In the genomic region with DNA sequence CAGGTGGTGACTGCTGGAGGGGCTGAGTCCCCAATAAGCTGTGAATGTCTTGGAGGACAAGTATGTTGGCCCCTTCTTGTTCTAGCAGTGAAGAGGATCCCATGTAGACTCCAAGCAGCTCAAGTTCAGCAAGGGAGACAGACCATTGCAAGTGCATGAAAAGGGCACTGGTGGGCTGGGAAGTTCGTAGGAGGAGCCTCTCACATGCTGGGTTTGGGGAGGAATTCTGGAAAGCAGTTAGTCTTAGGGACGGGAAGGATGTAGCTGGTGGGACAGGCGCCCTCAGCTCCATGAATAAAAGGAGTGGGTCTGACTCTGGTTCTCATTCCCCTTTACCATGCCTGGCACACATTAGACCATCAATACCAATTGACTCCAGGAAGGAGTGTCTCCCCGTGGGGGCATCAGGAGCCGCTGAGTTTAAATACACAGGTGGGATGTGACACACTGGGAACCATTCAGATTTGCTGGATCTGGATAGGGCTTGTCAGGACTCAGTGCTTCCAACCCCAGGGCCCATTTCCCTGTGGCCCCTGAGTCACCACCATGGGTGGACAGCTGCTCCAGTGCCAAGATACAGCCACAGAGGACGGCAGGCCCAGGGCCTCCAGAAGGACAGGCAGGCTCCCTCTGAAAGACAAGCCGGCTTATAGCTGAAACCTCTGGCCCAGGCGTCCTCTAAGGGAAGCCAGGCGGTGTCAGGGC, we compare ENCODE assay signal across 8 cellular contexts. TPM values are rescaled to one million over a fixed set of nuclear protein-coding genes. Genes with fewer than 3 reads are reported as not detected.
DNase-seq lines count a peak whose midpoint lies in the region; ATAC-seq and TF ChIP-seq lines count a peak whose summit lies in the region.

No MANE protein-coding gene starts in this region.

- peak overlapping the region; percentile 81 for H3K4me3 Mint-ChIP-seq in T-helper 2 cell treated with Interferon-gamma antibody and Interleukin-4, amounts not matched to agents 5 μg/mL and 100 μg/mL, for 36 hours

- H3K9ac ChIP-seq in NT2/D1 (ENCODE audit: insufficient read length, low read depth): peak overlapping the region; percentile 59

- H3K27ac ChIP-seq in esophagus muscularis mucosa (replicated peaks in 1 of 4) (peak overlapping the region in 3 of 4 donors; percentile 42 to 69 (median 64)), gastrocnemius medialis (peak overlapping the region in 2 of 4 donors; percentile 29 to 74)

- H3K4me1 Mint-ChIP-seq in T-helper 2 cell treated with Interferon-gamma antibody and Interleukin-4, amounts not matched to agents 5 μg/mL and 100 μg/mL, for 36 hours (ENCODE audit: low read depth): peaks cover 10% of the 10 kb centered on the region

- TF ChIP-seq CTCF in esophagus muscularis mucosa (IDR thresholded peaks at IDR 0.05) (no peak), gastrocnemius medialis (IDR thresholded peaks at IDR 0.05 in 4 of 5, conservative IDR thresholded peaks at IDR 0.05 in 1 of 5) (no peak)

- H3K4me3 ChIP-seq in NT2/D1 (ENCODE audit: insufficient read length, low read depth) (peak overlapping the region; percentile 82), esophagus muscularis mucosa (peak overlapping the region; percentile 62 to 88 (median 75)), gastrocnemius medialis (peak overlapping the region; percentile 60 to 81 (median 64))

- H3K9me3 ChIP-seq in NT2/D1 (ENCODE audit: insufficient read depth, low read length): 0 out of 2 replicates have a peak, but pooled peaks cover 8% of the 10 kb centered on the region
- no peaks in the 10 kb centered on the region for H3K9me3 ChIP-seq in esophagus muscularis mucosa
- no peaks in the 10 kb centered on the region for H3K9me3 ChIP-seq in gastrocnemius medialis

- DNase-seq in T-helper 2 cell treated with Interferon-gamma antibody and Interleukin-4, amounts not matched to agents 5 μg/mL and 100 μg/mL, for 36 hours (ENCODE audit: low spot score): no peak
- DNase-seq in T-helper 2 cell (no peak), NT2/D1 (ENCODE audit: low read depth, low spot score) (no peak), esophagus muscularis mucosa (ENCODE audit: extremely low spot score) (no peak), gastrocnemius medialis (no peak), hippocampal formation (lab: John Stamatoyannopoulos, UW) (no peak), NCI-H345 (lab: John Stamatoyannopoulos, UW) (no peak), medulla oblongata (ENCODE audit: extremely low spot score) (no peak)

- peaks cover 2% of the 10 kb centered on the region for H3K36me3 Mint-ChIP-seq in T-helper 2 cell treated with Interferon-gamma antibody and Interleukin-4, amounts not matched to agents 5 μg/mL and 100 μg/mL, for 36 hours (ENCODE audit: low read depth)

- H3K27me3 Mint-ChIP-seq in T-helper 2 cell treated with Interferon-gamma antibody and Interleukin-4, amounts not matched to agents 5 μg/mL and 100 μg/mL, for 36 hours (ENCODE audit: low read depth): no peaks in the 10 kb centered on the region

- H3K4me1 ChIP-seq in NT2/D1 (ENCODE audit: insufficient read depth, insufficient read length) (peaks cover 4% of the 10 kb centered on the region), esophagus muscularis mucosa (peaks cover 5 to 20% (median 18%) of the 10 kb centered on the region in 4 donors), gastrocnemius medialis (no peaks in the 10 kb centered on the region)

- H3K27ac Mint-ChIP-seq in T-helper 2 cell treated with Interferon-gamma antibody and Interleukin-4, amounts not matched to agents 5 μg/mL and 100 μg/mL, for 36 hours: peak overlapping the region; percentile 69

- intact Hi-C loops in esophagus muscularis mucosa (cut with DNase I): loop anchor here (2.0 to 10.0 kb wide), 3 partner anchors 133 to 299 kb away; a partner anchor contains a TSS
- intact Hi-C loops in gastrocnemius medialis (cut with DNase I; ENCODE audit: low total_unique reads): loop anchor here (2.0 to 5.0 kb wide), 2 partner anchors 133 to 209 kb away; a partner anchor contains a TSS

- TF ChIP-seq POLR2A in esophagus muscularis mucosa (IDR thresholded peaks at IDR 0.05; ENCODE audit: low read depth): no peak
- TF ChIP-seq POLR2A in gastrocnemius medialis (IDR thresholded peaks at IDR 0.05): no peak

- peaks cover 9% of the 10 kb centered on the region for H3K27me3 ChIP-seq in NT2/D1 (ENCODE audit: insufficient read depth, insufficient read length)
- H3K27me3 ChIP-seq in esophagus muscularis mucosa: no peaks in the 10 kb centered on the region
- H3K27me3 ChIP-seq in gastrocnemius medialis: no peaks in the 10 kb centered on the region

- no peaks in the 10 kb centered on the region for H3K9me3 Mint-ChIP-seq in T-helper 2 cell treated with Interferon-gamma antibody and Interleukin-4, amounts not matched to agents 5 μg/mL and 100 μg/mL, for 36 hours

- in situ Hi-C loops in gastrocnemius medialis (cut with MboI; ENCODE audit: low sequenced_read_pairs in 4 of 4): loop anchor here (5.0 kb wide), 1 partner anchor 136 kb away; no protein-coding TSS in a partner anchor

- H3K36me3 ChIP-seq in NT2/D1 (ENCODE audit: insufficient read depth, insufficient read length, low read length) (peaks cover 17% of the 10 kb centered on the region), esophagus muscularis mucosa (no peaks in the 10 kb centered on the region), gastrocnemius medialis (no peaks in the 10 kb centered on the region)

- peak; percentile 32 to 61 for ATAC-seq in gastrocnemius medialis

- 63% methylated on average over 3 of the region's 9 CpGs for WGBS in esophagus muscularis mucosa

- no peak for TF ChIP-seq EP300 in esophagus muscularis mucosa (IDR thresholded peaks at IDR 0.05)

RNA-seq across cellular contexts. Expression of a gene that starts 0.6 kb away (rescaled TPM):
- total RNA-seq in esophagus muscularis mucosa (1 to 10 TPM in 2 of 4 donors, under 1 TPM in 2; 0.65 to 2.5 (median 1.2) TPM), gastrocnemius medialis (1 to 10 TPM in 1 of 4 donors, under 1 TPM in 3; 0.23 to 1.1 (median 0.44) TPM)
